Comparison of ENCODE assay signal across 23 cellular contexts in genomic region chr12:79333144-79333543, GRCh38.
A peak's percentile ranks its signal among the peaks of the same experiment; 100 is the strongest.
DNase-seq lines count a peak whose midpoint lies in the region; ATAC-seq and TF ChIP-seq lines count a peak whose summit lies in the region.
"Had no signal": no experiment of that assay in that cellular context is flagged by ENCODE, and none has a peak within 500 bp of the region (broad histone marks: within the 10 kb centered on the region; RNA-seq: fewer than 3 reads in every experiment).

No MANE protein-coding gene starts in this region.

- peak overlapping the region; percentile 17; the same call in 1 of the 2 replicates for H3K27ac Mint-ChIP-seq in WTC11
- no peak overlapping the region for H3K27ac Mint-ChIP-seq in activated T-helper 2 cell treated with anti-CD3 and anti-CD28 coated beads, Interferon-gamma antibody, Interleukin-2, Interleukin-4, amounts not matched to agents 10 μg/mL and 5 μg/mL and 100 μg/mL, durations not matched to agents 14 hours and 24 hours and 36 hours
- H3K27ac Mint-ChIP-seq in activated T-helper 1 cell treated with anti-CD3 and anti-CD28 coated beads, Interleukin-12 subunit alpha, Interleukin-12 subunit beta, Interleukin-2, Interleukin-4 antibody, amounts not matched to agents 30 ng/mL and 10 ng/mL and 1 ng/mL, durations not matched to agents 14 hours and 24 hours and 36 hours: no peak overlapping the region
- H3K27ac Mint-ChIP-seq: CD14-positive monocyte; CD4-positive, alpha-beta memory T cell; CD4-positive, CD25-positive, alpha-beta regulatory T cell; CD8-positive, alpha-beta memory T cell had no signal

- in situ Hi-C loops in HAP-1 (cut with MboI; ENCODE audit: low sequenced_read_pairs): no loop called here

- peak; percentile 56 for ATAC-seq in WTC11
- ATAC-seq: GM12878 had no signal

- H3K9me3 Mint-ChIP-seq in WTC11: no peaks in the 10 kb centered on the region
- H3K9me3 Mint-ChIP-seq in activated T-helper 2 cell treated with anti-CD3 and anti-CD28 coated beads, Interferon-gamma antibody, Interleukin-2, Interleukin-4, amounts not matched to agents 10 μg/mL and 5 μg/mL and 100 μg/mL, durations not matched to agents 14 hours and 24 hours and 36 hours: no peaks in the 10 kb centered on the region
- H3K9me3 Mint-ChIP-seq in activated T-helper 1 cell treated with anti-CD3 and anti-CD28 coated beads, Interleukin-12 subunit alpha, Interleukin-12 subunit beta, Interleukin-2, Interleukin-4 antibody, amounts not matched to agents 30 ng/mL and 10 ng/mL and 1 ng/mL, durations not matched to agents 14 hours and 24 hours and 36 hours: peaks cover 2% of the 10 kb centered on the region
- H3K9me3 Mint-ChIP-seq: CD14-positive monocyte had no signal

- H3K27me3 Mint-ChIP-seq in WTC11 (ENCODE audit: low read depth): no peaks in the 10 kb centered on the region
- H3K27me3 Mint-ChIP-seq in activated T-helper 2 cell treated with anti-CD3 and anti-CD28 coated beads, Interferon-gamma antibody, Interleukin-2, Interleukin-4, amounts not matched to agents 10 μg/mL and 5 μg/mL and 100 μg/mL, durations not matched to agents 14 hours and 24 hours and 36 hours (ENCODE audit: low read depth): no peaks in the 10 kb centered on the region
- no peaks in the 10 kb centered on the region for H3K27me3 Mint-ChIP-seq in activated T-helper 1 cell treated with anti-CD3 and anti-CD28 coated beads, Interleukin-12 subunit alpha, Interleukin-12 subunit beta, Interleukin-2, Interleukin-4 antibody, amounts not matched to agents 30 ng/mL and 10 ng/mL and 1 ng/mL, durations not matched to agents 14 hours and 24 hours and 36 hours (ENCODE audit: insufficient read depth)
- H3K27me3 Mint-ChIP-seq: CD4-positive, alpha-beta memory T cell; CD4-positive, CD25-positive, alpha-beta regulatory T cell; CD8-positive, alpha-beta memory T cell had no signal

- H3K36me3 ChIP-seq in HAP-1 (replicated peaks): no peaks in the 10 kb centered on the region

- H3K9me3 ChIP-seq in HAP-1: no peaks in the 10 kb centered on the region
- H3K9me3 ChIP-seq: BE2C had no signal

- intact Hi-C loops in activated T-helper 2 cell treated with anti-CD3 and anti-CD28 coated beads, Interferon-gamma antibody, Interleukin-2, Interleukin-4, amounts not matched to agents 10 μg/mL and 5 μg/mL and 100 μg/mL, durations not matched to agents 14 hours and 24 hours and 36 hours (cut with micrococcal nuclease): no loop called here
- intact Hi-C loops in activated T-helper 1 cell treated with anti-CD3 and anti-CD28 coated beads, Interleukin-12 subunit alpha, Interleukin-12 subunit beta, Interleukin-2, Interleukin-4 antibody, amounts not matched to agents 30 ng/mL and 10 ng/mL and 1 ng/mL, durations not matched to agents 14 hours and 24 hours and 36 hours (cut with micrococcal nuclease): no loop called here

- peak; percentile 56 to 86 for DNase-seq in HAP-1 (ENCODE audit: low spot score in 2 of 2)
- no peak for DNase-seq in WTC11 (ENCODE audit: low spot score)
- no peak for DNase-seq in activated T-helper 2 cell treated with anti-CD3 and anti-CD28 coated beads, Interferon-gamma antibody, Interleukin-2, Interleukin-4, amounts not matched to agents 10 μg/mL and 5 μg/mL and 100 μg/mL, durations not matched to agents 14 hours and 24 hours and 36 hours (ENCODE audit: low spot score)
- DNase-seq in activated T-helper 1 cell treated with anti-CD3 and anti-CD28 coated beads, Interleukin-12 subunit alpha, Interleukin-12 subunit beta, Interleukin-2, Interleukin-4 antibody, amounts not matched to agents 30 ng/mL and 10 ng/mL and 1 ng/mL, durations not matched to agents 14 hours and 24 hours and 36 hours (ENCODE audit: low spot score): no peak
- no peak for DNase-seq in HT-29 (ENCODE audit: low spot score)
- DNase-seq: 8988T; ACHN; BE2C; C1 segment of cervical spinal cord; CD4-positive, alpha-beta memory T cell; CD4-positive, CD25-positive, alpha-beta regulatory T cell; CD8-positive, alpha-beta memory T cell; COR-L47; DMS 273 treated with DMSO at 0.1 percent for 48 hours; DMS153; DMS53; DMS79; DND-41; EL; GDM1 had no signal

- no peak overlapping the region for H3K4me3 Mint-ChIP-seq in WTC11
- H3K4me3 Mint-ChIP-seq in activated T-helper 2 cell treated with anti-CD3 and anti-CD28 coated beads, Interferon-gamma antibody, Interleukin-2, Interleukin-4, amounts not matched to agents 10 μg/mL and 5 μg/mL and 100 μg/mL, durations not matched to agents 14 hours and 24 hours and 36 hours (ENCODE audit: low read depth): no peak overlapping the region
- H3K4me3 Mint-ChIP-seq in activated T-helper 1 cell treated with anti-CD3 and anti-CD28 coated beads, Interleukin-12 subunit alpha, Interleukin-12 subunit beta, Interleukin-2, Interleukin-4 antibody, amounts not matched to agents 30 ng/mL and 10 ng/mL and 1 ng/mL, durations not matched to agents 14 hours and 24 hours and 36 hours: no peak overlapping the region
- H3K4me3 Mint-ChIP-seq: CD14-positive monocyte; CD4-positive, alpha-beta memory T cell; CD4-positive, CD25-positive, alpha-beta regulatory T cell; CD8-positive, alpha-beta memory T cell had no signal

- H3K4me3 ChIP-seq in HAP-1: no peak overlapping the region
- H3K4me3 ChIP-seq: BLaER1, GM12878 had no signal

- H3K27me3 ChIP-seq in HAP-1 (ENCODE audit: low read depth): no peaks in the 10 kb centered on the region
- H3K27me3 ChIP-seq: BE2C, BLaER1 had no signal

- no peak for TF ChIP-seq CTCF in WTC11 (IDR thresholded peaks at IDR 0.05)

- peaks cover 7% of the 10 kb centered on the region for H3K36me3 Mint-ChIP-seq in WTC11
- H3K36me3 Mint-ChIP-seq in activated T-helper 2 cell treated with anti-CD3 and anti-CD28 coated beads, Interferon-gamma antibody, Interleukin-2, Interleukin-4, amounts not matched to agents 10 μg/mL and 5 μg/mL and 100 μg/mL, durations not matched to agents 14 hours and 24 hours and 36 hours (ENCODE audit: low read depth): no peaks in the 10 kb centered on the region
- H3K36me3 Mint-ChIP-seq in activated T-helper 1 cell treated with anti-CD3 and anti-CD28 coated beads, Interleukin-12 subunit alpha, Interleukin-12 subunit beta, Interleukin-2, Interleukin-4 antibody, amounts not matched to agents 30 ng/mL and 10 ng/mL and 1 ng/mL, durations not matched to agents 14 hours and 24 hours and 36 hours (ENCODE audit: low read depth): no peaks in the 10 kb centered on the region
- H3K36me3 Mint-ChIP-seq: CD14-positive monocyte; CD4-positive, alpha-beta memory T cell; CD4-positive, CD25-positive, alpha-beta regulatory T cell; CD8-positive, alpha-beta memory T cell had no signal

- CTCF ChIA-PET in WTC11 (lab: Charles Lee): interaction anchor here (1.0 kb wide), 1 partner anchor 12 kb away, joined by 3 read pairs; no protein-coding TSS in a partner anchor

- POLR2A ChIA-PET in WTC11 (lab: Charles Lee): no interaction called here

- peaks cover 35% of the 10 kb centered on the region for H3K4me1 Mint-ChIP-seq in WTC11
- H3K4me1 Mint-ChIP-seq in activated T-helper 2 cell treated with anti-CD3 and anti-CD28 coated beads, Interferon-gamma antibody, Interleukin-2, Interleukin-4, amounts not matched to agents 10 μg/mL and 5 μg/mL and 100 μg/mL, durations not matched to agents 14 hours and 24 hours and 36 hours (ENCODE audit: low read depth): no peaks in the 10 kb centered on the region
- H3K4me1 Mint-ChIP-seq in activated T-helper 1 cell treated with anti-CD3 and anti-CD28 coated beads, Interleukin-12 subunit alpha, Interleukin-12 subunit beta, Interleukin-2, Interleukin-4 antibody, amounts not matched to agents 30 ng/mL and 10 ng/mL and 1 ng/mL, durations not matched to agents 14 hours and 24 hours and 36 hours (ENCODE audit: low read depth): no peaks in the 10 kb centered on the region
- H3K4me1 Mint-ChIP-seq: CD14-positive monocyte; CD4-positive, alpha-beta memory T cell; CD4-positive, CD25-positive, alpha-beta regulatory T cell; CD8-positive, alpha-beta memory T cell had no signal

- H3K4me1 ChIP-seq in HAP-1: peaks cover 46% of the 10 kb centered on the region
- H3K4me1 ChIP-seq: BE2C, BLaER1 had no signal

TF ChIP-seq in WTC11, 78 proteins besides CTCF, POLR2A, EP300 and RAD21 (continues in another document):
- TF ChIP-seq SMAD3 (CRISPR knock-in tag; IDR thresholded peaks at IDR 0.05; ENCODE audit: borderline replicate concordance) (no peak), CREB1 (CRISPR knock-in tag; IDR thresholded peaks at IDR 0.05) (no peak), SMAD4 (CRISPR knock-in tag; IDR thresholded peaks at IDR 0.05) (no peak), JAZF1 (CRISPR knock-in tag; IDR thresholded peaks at IDR 0.05) (no peak), TCF7 (CRISPR knock-in tag; IDR thresholded peaks at IDR 0.05; ENCODE audit: low read depth) (no peak)
- TF ChIP-seq, protein P1, sequence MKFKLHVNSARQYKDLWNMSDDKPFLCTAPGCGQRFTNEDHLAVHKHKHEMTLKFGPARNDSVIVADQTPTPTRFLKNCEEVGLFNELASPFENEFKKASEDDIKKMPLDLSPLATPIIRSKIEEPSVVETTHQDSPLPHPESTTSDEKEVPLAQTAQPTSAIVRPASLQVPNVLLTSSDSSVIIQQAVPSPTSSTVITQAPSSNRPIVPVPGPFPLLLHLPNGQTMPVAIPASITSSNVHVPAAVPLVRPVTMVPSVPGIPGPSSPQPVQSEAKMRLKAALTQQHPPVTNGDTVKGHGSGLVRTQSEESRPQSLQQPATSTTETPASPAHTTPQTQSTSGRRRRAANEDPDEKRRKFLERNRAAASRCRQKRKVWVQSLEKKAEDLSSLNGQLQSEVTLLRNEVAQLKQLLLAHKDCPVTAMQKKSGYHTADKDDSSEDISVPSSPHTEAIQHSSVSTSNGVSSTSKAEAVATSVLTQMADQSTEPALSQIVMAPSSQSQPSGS (CRISPR knock-in tag; IDR thresholded peaks at IDR 0.05; ENCODE audit: borderline replicate concordance, low read depth): no peak

Comparison
In these comparisons a context has a peak if more than half of its experiments do, and no peak if none do; other contexts are left out.
1. DNase-seq: peak in HAP-1 (2 of 2); none in WTC11 (single experiment), activated T-helper 2 cell treated with anti-CD3 and anti-CD28 coated beads, Interferon-gamma antibody, Interleukin-2, Interleukin-4, amounts not matched to agents 10 μg/mL and 5 μg/mL and 100 μg/mL, durations not matched to agents 14 hours and 24 hours and 36 hours (single experiment), activated T-helper 1 cell treated with anti-CD3 and anti-CD28 coated beads, Interleukin-12 subunit alpha, Interleukin-12 subunit beta, Interleukin-2, Interleukin-4 antibody, amounts not matched to agents 30 ng/mL and 10 ng/mL and 1 ng/mL, durations not matched to agents 14 hours and 24 hours and 36 hours (single experiment) and HT-29 (single experiment).